In the genomic region with DNA sequence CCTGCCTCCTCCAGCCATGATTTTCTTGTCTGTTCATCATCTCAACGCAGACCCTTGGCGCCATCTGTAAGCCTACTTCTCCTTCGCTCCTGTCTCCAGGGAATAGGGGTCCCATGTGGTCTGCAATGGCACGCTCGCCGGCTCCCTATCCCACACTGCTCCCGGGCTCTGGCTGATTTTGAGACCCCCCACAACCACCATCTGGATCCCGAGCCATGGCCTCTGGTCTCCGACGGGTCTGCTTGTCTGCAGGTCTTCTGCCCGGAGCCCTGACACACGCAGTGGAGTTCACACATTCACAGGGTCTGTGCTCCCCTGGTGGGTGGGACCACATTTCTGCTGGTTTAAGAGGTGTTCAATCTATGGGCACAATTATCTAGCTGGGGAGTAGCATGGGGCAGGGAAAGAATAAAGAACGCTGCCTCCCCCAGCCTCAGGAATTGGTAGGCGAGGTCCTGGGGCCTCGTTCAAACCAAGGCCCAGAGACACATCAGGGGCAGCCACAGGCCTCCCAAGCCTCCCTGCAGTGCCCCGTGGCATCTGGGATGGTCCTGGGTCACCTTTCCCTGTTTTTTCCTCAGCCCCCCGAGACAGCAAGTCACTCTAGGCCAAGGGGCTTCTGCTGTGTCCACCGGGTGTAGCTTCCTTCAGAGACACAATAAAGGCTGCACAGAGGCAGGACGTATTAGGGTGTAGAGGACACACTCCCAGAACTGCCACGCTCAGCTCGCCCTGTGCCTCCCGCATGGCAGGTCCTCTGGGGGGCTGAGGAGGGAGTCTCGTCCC, we compare ENCODE assay signal across 23 cellular contexts. TPM values are rescaled to one million over a fixed set of nuclear protein-coding genes. Genes with fewer than 3 reads are reported as not detected.
DNase-seq lines count a peak whose midpoint lies in the region; ATAC-seq and TF ChIP-seq lines count a peak whose summit lies in the region.
"Had no signal": no experiment of that assay in that cellular context is flagged by ENCODE, and none has a peak within 500 bp of the region (broad histone marks: within the 10 kb centered on the region; RNA-seq: fewer than 3 reads in every experiment).

No MANE protein-coding gene starts in this region.

- no peaks in the 10 kb centered on the region for H3K79me1 ChIP-seq in neuronal stem cell (ENCODE audit: low read depth, low read length)

- no peak for ATAC-seq in left cardiac atrium
- ATAC-seq: A549, GM12878, GM23338, HCT116 had no signal

- no peaks in the 10 kb centered on the region for H3K27me3 ChIP-seq in neuronal stem cell (ENCODE audit: control insufficient read depth in 3 of 3, insufficient read depth in 3 of 3, low read depth in 1 of 3, low read length in 3 of 3)
- no peaks in the 10 kb centered on the region for H3K27me3 ChIP-seq in ascending aorta
- H3K27me3 ChIP-seq: BLaER1 treated with 17β-estradiol and CSF1 and Interleukin-3, amounts not matched to agents 10 nM and 100 nM had no signal

- no peak overlapping the region for H4K91ac ChIP-seq in neuronal stem cell (ENCODE audit: low read depth, low read length, poor library complexity)

- peak overlapping the region; percentile 53 for H2AK5ac ChIP-seq in neuronal stem cell (ENCODE audit: low read depth, low read length)

- H3K36me3 ChIP-seq in neuronal stem cell (replicated peaks in 1 of 2; ENCODE audit: control insufficient read depth in 2 of 2, insufficient read depth in 2 of 2, low read length in 2 of 2) (no peaks in the 10 kb centered on the region), ascending aorta (no peaks in the 10 kb centered on the region)
- H3K36me3 ChIP-seq: BE2C; BLaER1 treated with 17β-estradiol and CSF1 and Interleukin-3, amounts not matched to agents 10 nM and 100 nM had no signal

- no peak overlapping the region for H3K18ac ChIP-seq in neuronal stem cell (ENCODE audit: low read length)

- H3K4me3 ChIP-seq in neuronal stem cell (ENCODE audit: low read length in 2 of 2): no peak overlapping the region
- H3K4me3 ChIP-seq in ascending aorta: no peak overlapping the region
- H3K4me3 ChIP-seq: A549; BLaER1 treated with 17β-estradiol and CSF1 and Interleukin-3, amounts not matched to agents 10 nM and 100 nM; GM12878; GM23338 had no signal

- no CpG with 5 or more reads among the region's 23 CpGs for WGBS in neuronal stem cell (ENCODE audit: extremely low coverage in 2 of 2, insufficient read length in 2 of 2, insufficient replicate concordance in 1 of 2), 2 donors

- H3K4me1 ChIP-seq in neuronal stem cell (ENCODE audit: control insufficient read depth in 2 of 2, insufficient read depth in 1 of 2, low read depth in 1 of 2, low read length in 2 of 2) (no peaks in the 10 kb centered on the region), ascending aorta (no peaks in the 10 kb centered on the region)
- H3K4me1 ChIP-seq: A549, BE2C had no signal

- peaks cover 3% of the 10 kb centered on the region for H3K36me3 Mint-ChIP-seq in type B pancreatic cell
- H3K36me3 Mint-ChIP-seq: CD14-positive monocyte; CD8-positive, alpha-beta memory T cell had no signal

- no peaks in the 10 kb centered on the region for H3K9me3 ChIP-seq in neuronal stem cell (replicated peaks in 1 of 2; ENCODE audit: control insufficient read depth in 2 of 2, insufficient read depth in 1 of 2, low read depth in 1 of 2, low read length in 2 of 2)
- H3K9me3 ChIP-seq in ascending aorta: no peaks in the 10 kb centered on the region
- H3K9me3 ChIP-seq: A549, BE2C had no signal

- H2BK120ac ChIP-seq in neuronal stem cell (ENCODE audit: low read depth, low read length): no peak overlapping the region

- no peak overlapping the region for H3K14ac ChIP-seq in neuronal stem cell (ENCODE audit: low read length)

- H2BK5ac ChIP-seq in neuronal stem cell (ENCODE audit: low read length): no peak overlapping the region

- no peak overlapping the region for H2BK15ac ChIP-seq in neuronal stem cell (ENCODE audit: low read length)

- H3K27ac ChIP-seq in neuronal stem cell (replicated peaks; ENCODE audit: low read length): no peak overlapping the region
- H3K27ac ChIP-seq in ascending aorta: no peak overlapping the region
- H3K27ac ChIP-seq: A549; BLaER1 treated with 17β-estradiol and CSF1 and Interleukin-3, amounts not matched to agents 10 nM and 100 nM had no signal

- intact Hi-C loops in cardiac septum (cut with DNase I): no loop called here
- intact Hi-C loops in left cardiac atrium (cut with DNase I): no loop called here
- intact Hi-C loops in ascending aorta (cut with DNase I): no loop called here

- H3K27me3 Mint-ChIP-seq in type B pancreatic cell: peaks cover 9% of the 10 kb centered on the region
- H3K27me3 Mint-ChIP-seq: CD8-positive, alpha-beta memory T cell had no signal

- TF ChIP-seq CTCF in type B pancreatic cell (conservative IDR thresholded peaks at IDR 0.05) (no peak), ascending aorta (IDR thresholded peaks at IDR 0.05) (no peak)

- H2BK12ac ChIP-seq in neuronal stem cell (ENCODE audit: low read length): no peak overlapping the region

- no peak overlapping the region for H3K4me2 ChIP-seq in neuronal stem cell (ENCODE audit: insufficient read depth, low read length, poor library complexity, severe bottlenecking)
- H3K4me2 ChIP-seq: A549; BLaER1 treated with 17β-estradiol and CSF1 and Interleukin-3, amounts not matched to agents 10 nM and 100 nM; GM23338 had no signal

- no peak overlapping the region for H2AFZ ChIP-seq in neuronal stem cell (ENCODE audit: low read length)
- H2AFZ ChIP-seq: GM23338 had no signal

- H3K9me3 Mint-ChIP-seq in type B pancreatic cell: peaks cover 10% of the 10 kb centered on the region

- DNase-seq in cardiac septum (ENCODE audit: low spot score) (peak; percentile 70), left cardiac atrium (no peak), neuronal stem cell (ENCODE audit: low spot score) (no peak), type B pancreatic cell (ENCODE audit: extremely low spot score, unreplicated experiment) (peak; percentile 53), ascending aorta (ENCODE audit: low spot score in 2 of 2) (no peak), NCI-H2081 (lab: John Stamatoyannopoulos, UW) (no peak)
- DNase-seq: 8988T; ACHN; AML-193; BE2C; CD4-positive, alpha-beta T cell; CD8-positive, alpha-beta memory T cell; DMS 273 treated with DMSO at 0.1 percent for 48 hours; DMS79; EL; GDM1; H9 had no signal

- H3K4me3 Mint-ChIP-seq in type B pancreatic cell: no peak overlapping the region
- H3K4me3 Mint-ChIP-seq: CD14-positive monocyte; CD4-positive, alpha-beta T cell; CD8-positive, alpha-beta memory T cell; GM23338; H9 had no signal

- no peak overlapping the region for H3K4ac ChIP-seq in neuronal stem cell (ENCODE audit: low read length)

- peak overlapping the region; percentile 1 for H3K23ac ChIP-seq in neuronal stem cell (ENCODE audit: low read depth, low read length, poor library complexity)

- H3K4me1 Mint-ChIP-seq in type B pancreatic cell (ENCODE audit: unreplicated experiment): peaks cover 14% of the 10 kb centered on the region
- H3K4me1 Mint-ChIP-seq: CD14-positive monocyte; CD8-positive, alpha-beta memory T cell; GM23338 had no signal

- H3K27ac Mint-ChIP-seq in type B pancreatic cell: no peak overlapping the region
- H3K27ac Mint-ChIP-seq: CD14-positive monocyte; CD4-positive, alpha-beta T cell; CD8-positive, alpha-beta memory T cell; GM23338; H9 had no signal

- no peak overlapping the region for H4K8ac ChIP-seq in neuronal stem cell (ENCODE audit: low read depth, low read length)

- H3K9ac ChIP-seq in neuronal stem cell (ENCODE audit: low read depth, low read length, poor library complexity): no peak overlapping the region
- H3K9ac ChIP-seq: BLaER1 treated with 17β-estradiol and CSF1 and Interleukin-3, amounts not matched to agents 10 nM and 100 nM had no signal

RNA-seq across cellular contexts. Expression of gene FZD10, which starts 21.5 kb away (rescaled TPM):
- not detected for total RNA-seq in cardiac septum
- under 1 TPM; 0.12 to 0.31 TPM for total RNA-seq in left cardiac atrium
- 0.38 TPM for polyA plus RNA-seq in neuronal stem cell (2013, experiment 1 of 2)
- 0.36 TPM for polyA plus RNA-seq in neuronal stem cell (2013, experiment 2 of 2)
- total RNA-seq in type B pancreatic cell (ENCODE audit: low replicate concordance): 7.5 and 17.7 TPM in 2 replicates
- 0.21 TPM for total RNA-seq in ascending aorta
- total RNA-seq: CD4-positive, alpha-beta T cell; CD8-positive, alpha-beta memory T cell; GM12878 had no signal
- polyA plus RNA-seq: A549; CD14-positive monocyte; CD8-positive, alpha-beta memory T cell; GM12878 had no signal

Comparison
In these comparisons a context has a peak if more than half of its experiments do, and no peak if none do; other contexts are left out.
1. DNase-seq: peak in cardiac septum (single experiment) and type B pancreatic cell (single experiment); none in left cardiac atrium (single experiment), neuronal stem cell (single experiment), ascending aorta (0 of 2) and NCI-H2081 (0 of 2).